Comparison of ENCODE assay signal across 1 cellular context in genomic region chr19:6226444-6227155, GRCh38.
TF ChIP-seq lines count a peak whose summit lies in the region.

No MANE protein-coding gene starts in this region.

TF ChIP-seq in SK-N-SH, 30 proteins besides CTCF, POLR2A, EP300 and RAD21 (continued from another document):
- TF ChIP-seq ZBTB33 (IDR thresholded peaks at IDR 0.05; ENCODE audit: borderline replicate concordance, low read depth) (no peak), CHD2 (IDR thresholded peaks at IDR 0.05; ENCODE audit: low read length, partially characterized antibody) (no peak), USF2 (IDR thresholded peaks at IDR 0.05; ENCODE audit: borderline replicate concordance, low read depth, low read length) (no peak), GATA2 (CRISPR knock-in tag; IDR thresholded peaks at IDR 0.05) (no peak), TCF12 (IDR thresholded peaks at IDR 0.05) (no peak), FOSL2 (IDR thresholded peaks at IDR 0.05; ENCODE audit: borderline replicate concordance, low read depth) (no peak)
